In genomic region chr1:93171549-93172050, GRCh38 we compare ENCODE assay signal across 15 cellular contexts. TPM values are rescaled to one million over a fixed set of nuclear protein-coding genes. Genes with fewer than 3 reads are reported as not detected.
A peak's percentile ranks its signal among the peaks of the same experiment; 100 is the strongest.
DNase-seq lines count a peak whose midpoint lies in the region; ATAC-seq, FAIRE-seq and TF ChIP-seq lines count a peak whose summit lies in the region.
"Had no signal": no experiment of that assay in that cellular context is flagged by ENCODE, and none has a peak within 500 bp of the region (broad histone marks: within the 10 kb centered on the region; RNA-seq: fewer than 3 reads in every experiment).

No MANE protein-coding gene starts in this region.

- H3K9ac ChIP-seq in DND-41 (ENCODE audit: low read depth, low read length), result peak overlapping the region; percentile 39
- H3K9ac ChIP-seq in fibroblast of lung (ENCODE audit: insufficient read depth, low read length), result no peak overlapping the region
- no peak overlapping the region for H3K9ac ChIP-seq in neural progenitor cell

- H3K4me1 Mint-ChIP-seq in activated CD4-positive, alpha-beta memory T cell treated with anti-CD3 and anti-CD28 coated beads, Interleukin-2, amount 10 ng/mL, durations not matched to agents 7 days and 5 days, result peaks cover 59% of the 10 kb centered on the region
- H3K4me1 Mint-ChIP-seq in neural progenitor cell, result peaks cover 4% of the 10 kb centered on the region

- POLR2A ChIA-PET in A549 (lab: Yijun Ruan, JAX), result no interaction called here
- POLR2A ChIA-PET in activated CD4-positive, alpha-beta memory T cell treated with anti-CD3 and anti-CD28 coated beads, Interleukin-2, amount 10 ng/mL, durations not matched to agents 7 days and 5 days (lab: Charles Lee), result interaction anchor here (2.4 kb wide), 1 partner anchor 92 kb away, joined by 7 read pairs; the partner anchor contains the start of gene MTF2

- DNase-seq in A549 (ENCODE audit: low read depth in 1 of 2, low spot score in 1 of 2) (no peak), DND-41 (no peak), fibroblast of lung (ENCODE audit: low read depth in 2 of 2) (peak; percentile 10 to 34), neural progenitor cell (ENCODE audit: low spot score) (no peak), NCI-H510A treated with DMSO at 0.1 percent for 48 hours (lab: John Stamatoyannopoulos, UW) (no peak), GF-D8 (lab: John Stamatoyannopoulos, UW) (no peak)
- no peak for DNase-seq in activated CD4-positive, alpha-beta memory T cell treated with anti-CD3 and anti-CD28 coated beads, Interleukin-2, amount 10 ng/mL, durations not matched to agents 7 days and 5 days
- DNase-seq: AML-193; kidney; NCI-H1092 treated with DMSO at 0.1 percent for 48 hours; NCI-H2171 treated with DMSO at 0.1 percent for 48 hours; NK-92 treated with Interleukin-12 subunit alpha and Interleukin-12 subunit beta, amount 100 ng/mL, for 24 hours; upper lobe of right lung; WERI-Rb-1 had no signal

- H3K36me3 ChIP-seq in DND-41 (ENCODE audit: insufficient read depth, low read length) (peaks cover 23% of the 10 kb centered on the region), fibroblast of lung (ENCODE audit: control insufficient read depth, insufficient read depth, low read length) (no peaks in the 10 kb centered on the region), neural progenitor cell (peaks cover 5% of the 10 kb centered on the region)
- H3K36me3 ChIP-seq: upper lobe of right lung had no signal

- no peaks in the 10 kb centered on the region for H3K27me3 ChIP-seq in DND-41 (ENCODE audit: insufficient read depth, low read length, poor library complexity)
- H3K27me3 ChIP-seq in fibroblast of lung (ENCODE audit: control insufficient read depth, insufficient read depth, low read length), result no peaks in the 10 kb centered on the region
- H3K27me3 ChIP-seq in neural progenitor cell, result no peaks in the 10 kb centered on the region
- H3K27me3 ChIP-seq: upper lobe of right lung had no signal

- H3K4me2 ChIP-seq in A549 (peak overlapping the region; percentile 7; the same call in 1 of the 3 replicates), DND-41 (ENCODE audit: insufficient read depth, low read length) (peak overlapping the region; percentile 75), fibroblast of lung (ENCODE audit: extremely low read depth, insufficient read depth, low read length) (peak overlapping the region; percentile 40), neural progenitor cell (no peak overlapping the region)

- H3K4me3 ChIP-seq in A549 (no peak overlapping the region), DND-41 (ENCODE audit: low read depth in 1 of 2, low read length in 2 of 2) (peak overlapping the region; percentile 13 to 48; a peak in 3 of 4 replicates), fibroblast of lung (replicated peaks in 1 of 4; ENCODE audit: control extremely low read depth in 1 of 4, insufficient read depth in 1 of 4, low read depth in 3 of 4, low read length in 4 of 4) (no peak overlapping the region), neural progenitor cell (no peak overlapping the region)
- H3K4me3 ChIP-seq: upper lobe of right lung had no signal

- FAIRE-seq in A549 (lab: Jason Lieb, UNC), result no peak
- FAIRE-seq: kidney had no signal

- no peaks in the 10 kb centered on the region for H3F3A ChIP-seq in neural progenitor cell (ENCODE audit: low read depth)

- no peak overlapping the region; the same call in 1 of the 2 replicates for H2AFZ ChIP-seq in DND-41 (ENCODE audit: low read depth, low read length)
- no peak overlapping the region for H2AFZ ChIP-seq in fibroblast of lung (ENCODE audit: low read length)
- no peak overlapping the region for H2AFZ ChIP-seq in neural progenitor cell (replicated peaks)

- no peak for TF ChIP-seq RAD21 in A549 (conservative IDR thresholded peaks at IDR 0.05 in 1 of 2, IDR thresholded peaks at IDR 0.05 in 1 of 2)

- CTCF ChIA-PET in A549 (lab: Yijun Ruan, JAX), result interaction anchor here (0.6 kb wide), 1 partner anchor 108 kb away, joined by 4 read pairs; no protein-coding TSS in a partner anchor
- CTCF ChIA-PET in activated CD4-positive, alpha-beta memory T cell treated with anti-CD3 and anti-CD28 coated beads, Interleukin-2, amount 10 ng/mL, durations not matched to agents 7 days and 5 days (lab: Charles Lee), result interaction anchor here (0.5 to 1.5 kb wide), 3 partner anchors 110 to 353 kb away, joined by 3 read pairs; no protein-coding TSS in a partner anchor

- peak overlapping the region; percentile 71 for H3K4me3 Mint-ChIP-seq in activated CD4-positive, alpha-beta memory T cell treated with anti-CD3 and anti-CD28 coated beads, Interleukin-2, amount 10 ng/mL, durations not matched to agents 7 days and 5 days
- H3K4me3 Mint-ChIP-seq in neural progenitor cell, result no peak overlapping the region

- peaks cover 22% of the 10 kb centered on the region for H3K4me1 ChIP-seq in A549
- peaks cover 60% of the 10 kb centered on the region for H3K4me1 ChIP-seq in DND-41 (ENCODE audit: insufficient read depth, low read length)
- no peaks in the 10 kb centered on the region for H3K4me1 ChIP-seq in fibroblast of lung (ENCODE audit: control insufficient read depth, extremely low read depth, insufficient read depth, low read length)
- no peaks in the 10 kb centered on the region for H3K4me1 ChIP-seq in neural progenitor cell
- H3K4me1 ChIP-seq: upper lobe of right lung had no signal

- TF ChIP-seq CTCF in A549 (IDR thresholded peaks at IDR 0.05) (no peak), DND-41 (IDR thresholded peaks at IDR 0.05; ENCODE audit: borderline replicate concordance, extremely low read depth, low read length, poor library complexity, severe bottlenecking) (no peak), fibroblast of lung (conservative IDR thresholded peaks at IDR 0.05 in 1 of 2, IDR thresholded peaks at IDR 0.05 in 1 of 2; ENCODE audit: low read depth in 1 of 2, low read length in 2 of 2) (no peak), neural progenitor cell (IDR thresholded peaks at IDR 0.05) (no peak)

- peaks cover 76% of the 10 kb centered on the region for H3K36me3 Mint-ChIP-seq in activated CD4-positive, alpha-beta memory T cell treated with anti-CD3 and anti-CD28 coated beads, Interleukin-2, amount 10 ng/mL, durations not matched to agents 7 days and 5 days (ENCODE audit: low read depth)
- H3K36me3 Mint-ChIP-seq in neural progenitor cell, result peaks cover 44% of the 10 kb centered on the region

- H3K27me3 Mint-ChIP-seq in activated CD4-positive, alpha-beta memory T cell treated with anti-CD3 and anti-CD28 coated beads, Interleukin-2, amount 10 ng/mL, durations not matched to agents 7 days and 5 days, result no peaks in the 10 kb centered on the region
- no peaks in the 10 kb centered on the region for H3K27me3 Mint-ChIP-seq in neural progenitor cell (ENCODE audit: insufficient read depth, low read depth)

- no peak overlapping the region for H3K27ac ChIP-seq in A549
- peak overlapping the region; percentile 59 for H3K27ac ChIP-seq in DND-41 (ENCODE audit: low read length)
- H3K27ac ChIP-seq in fibroblast of lung (ENCODE audit: insufficient read depth, low read length), result no peak overlapping the region
- no peak overlapping the region for H3K27ac ChIP-seq in neural progenitor cell
- H3K27ac ChIP-seq: upper lobe of right lung, WERI-Rb-1 had no signal

- TF ChIP-seq EP300 in A549 (IDR thresholded peaks at IDR 0.05), result no peak

- peaks cover 20% of the 10 kb centered on the region for H3K9me3 Mint-ChIP-seq in activated CD4-positive, alpha-beta memory T cell treated with anti-CD3 and anti-CD28 coated beads, Interleukin-2, amount 10 ng/mL, durations not matched to agents 7 days and 5 days
- peaks cover 30% of the 10 kb centered on the region for H3K9me3 Mint-ChIP-seq in neural progenitor cell

- peaks cover 97% of the 10 kb centered on the region for H3K79me2 ChIP-seq in DND-41 (ENCODE audit: insufficient read depth, low read length)
- peaks cover 92% of the 10 kb centered on the region for H3K79me2 ChIP-seq in fibroblast of lung (ENCODE audit: control insufficient read depth, insufficient read depth, low read length)
- H3K79me2 ChIP-seq in neural progenitor cell (ENCODE audit: low read depth), result peaks cover 89% of the 10 kb centered on the region

- no peak for TF ChIP-seq POLR2A in A549 (IDR thresholded peaks at IDR 0.05; ENCODE audit: low read length)

- H4K20me1 ChIP-seq in DND-41 (ENCODE audit: insufficient read depth, low read length), result peaks cover 21% of the 10 kb centered on the region; the same call in 1 of the 2 replicates
- H4K20me1 ChIP-seq in fibroblast of lung (ENCODE audit: control insufficient read depth, extremely low read depth, insufficient read depth, low read length), result no peaks in the 10 kb centered on the region
- H4K20me1 ChIP-seq in neural progenitor cell (ENCODE audit: low read depth), result no peaks in the 10 kb centered on the region

- ATAC-seq in A549 (no peak), DND-41 (ENCODE audit: insufficient read depth, low read depth) (peak; percentile 38), HG02973 (IDR thresholded peaks at IDR 0.05; ENCODE audit: unreplicated experiment) (no peak)
- ATAC-seq: upper lobe of right lung had no signal

- H3K27ac Mint-ChIP-seq in activated CD4-positive, alpha-beta memory T cell treated with anti-CD3 and anti-CD28 coated beads, Interleukin-2, amount 10 ng/mL, durations not matched to agents 7 days and 5 days, result peak overlapping the region; percentile 77
- no peak overlapping the region for H3K27ac Mint-ChIP-seq in neural progenitor cell

- no peaks in the 10 kb centered on the region for H3K9me3 ChIP-seq in A549
- H3K9me3 ChIP-seq in DND-41 (ENCODE audit: insufficient read depth, low read length, severe bottlenecking), result no peaks in the 10 kb centered on the region
- no peaks in the 10 kb centered on the region for H3K9me3 ChIP-seq in fibroblast of lung (ENCODE audit: control insufficient read depth, insufficient read depth, low read depth, low read length)
- no peaks in the 10 kb centered on the region for H3K9me3 ChIP-seq in neural progenitor cell (ENCODE audit: low read depth)
- H3K9me3 ChIP-seq: upper lobe of right lung had no signal

- 47% methylated on average over 1 of the region's 1 CpG for WGBS in A549 (ENCODE audit: missing lambda C conversion rate)

RNA-seq across cellular contexts. Expression of gene TMED5, which starts 8.6 kb away (rescaled TPM):
- polyA plus RNA-seq in A549 (2011; rRNA removed), result 58.0 and 70.7 TPM in 2 replicates
- 14.8 and 17.4 TPM in 2 replicates for polyA plus RNA-seq in A549 (2012; cell fraction: cytosol; rRNA removed)
- 9.2 and 9.3 TPM in 2 replicates for polyA plus RNA-seq in A549 (2012; cell fraction: nucleus; rRNA removed)
- polyA plus RNA-seq in A549 (2017; fragmentation: RNase III; extraction: RNeasy Plus Mini Kit Qiagen cat#74134 plus additional on column Dnase treatment), result 38.1 to 44.5 TPM (median 40.4 TPM) in 3 replicates
- polyA minus RNA-seq in A549 (2011; rRNA and poly(A)+ RNA removed), result 15.2 and 16.2 TPM in 2 replicates
- total RNA-seq in activated CD4-positive, alpha-beta memory T cell treated with anti-CD3 and anti-CD28 coated beads, Interleukin-2, amount 10 ng/mL, durations not matched to agents 7 days and 5 days, result 10 to 100 TPM; 67.4 to 70.8 TPM
- 65.2 and 82.6 TPM in 2 replicates for total RNA-seq in fibroblast of lung
- 54.7 and 56.0 TPM in 2 replicates for polyA plus RNA-seq in fibroblast of lung
- polyA plus RNA-seq in fibroblast of lung (2012), result 41.3 and 43.2 TPM in 2 replicates
- 7.7 and 8.0 TPM in 2 replicates for polyA minus RNA-seq in fibroblast of lung (ENCODE audit: low replicate concordance)
- total RNA-seq in neural progenitor cell (ENCODE audit: low replicate concordance), result 25.1 and 34.3 TPM in 2 replicates

RNA-seq across cellular contexts. Expression of gene CCDC18, which starts 8.9 kb away (rescaled TPM):
- polyA plus RNA-seq in A549 (2011; rRNA removed) (4.6 and 9.8 TPM in 2 replicates), A549 (2017; fragmentation: RNase III; extraction: RNeasy Plus Mini Kit Qiagen cat#74134 plus additional on column Dnase treatment) (8.5 to 10.3 TPM (median 10.0 TPM) in 3 replicates), fibroblast of lung (3.1 and 6.6 TPM in 2 replicates)
- 1.5 and 2.0 TPM in 2 replicates for polyA plus RNA-seq in A549 (2012; cell fraction: cytosol; rRNA removed)
- 1.7 and 1.8 TPM in 2 replicates for polyA plus RNA-seq in A549 (2012; cell fraction: nucleus; rRNA removed)
- 1.6 and 3.1 TPM in 2 replicates for polyA minus RNA-seq in A549 (2011; rRNA and poly(A)+ RNA removed)
- 10 to 100 TPM; 29.2 to 33.0 TPM for total RNA-seq in activated CD4-positive, alpha-beta memory T cell treated with anti-CD3 and anti-CD28 coated beads, Interleukin-2, amount 10 ng/mL, durations not matched to agents 7 days and 5 days
- total RNA-seq in fibroblast of lung (15.4 and 17.2 TPM in 2 replicates), neural progenitor cell (ENCODE audit: low replicate concordance) (35.2 and 54.4 TPM in 2 replicates)
- polyA plus RNA-seq in fibroblast of lung (2012), result 3.6 and 6.2 TPM in 2 replicates
- 0.11 TPM in 1 of 2 replicates, not detected in the other for polyA minus RNA-seq in fibroblast of lung (ENCODE audit: low replicate concordance)

Comparison
In these comparisons a context has a peak if more than half of its experiments do, and no peak if none do; other contexts are left out.
1. DNase-seq: peak in fibroblast of lung (2 of 2); none in A549 (0 of 2), DND-41 (single experiment), activated CD4-positive, alpha-beta memory T cell treated with anti-CD3 and anti-CD28 coated beads, Interleukin-2, amount 10 ng/mL, durations not matched to agents 7 days and 5 days (single experiment), neural progenitor cell (single experiment), NCI-H510A treated with DMSO at 0.1 percent for 48 hours (single experiment) and GF-D8 (single experiment).
2. H3K4me3 ChIP-seq: peak in DND-41 (2 of 2); none in A549 (single experiment), fibroblast of lung (0 of 4) and neural progenitor cell (single experiment).